9 cellular contexts compared by ENCODE assay signal in the genomic region with DNA sequence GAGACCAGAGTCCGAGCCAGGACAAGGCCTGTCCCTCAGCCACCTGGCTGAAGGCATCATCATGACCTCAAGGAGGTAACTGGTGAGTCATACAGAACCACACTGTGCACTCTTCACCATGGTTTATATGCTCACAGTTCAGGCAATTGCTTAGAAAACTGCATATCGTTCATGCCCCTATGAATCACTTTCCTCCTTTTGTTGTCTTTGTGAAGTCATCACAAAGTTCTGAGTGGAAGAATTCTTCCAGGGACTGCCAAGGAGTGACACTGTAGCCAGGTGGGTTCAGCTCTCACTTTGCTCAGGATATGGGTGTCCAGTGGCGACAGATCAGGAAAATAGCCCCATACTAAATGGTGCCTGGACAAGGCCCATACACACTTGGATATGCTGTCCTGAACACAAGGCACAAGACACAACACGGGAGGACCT.
A peak's percentile ranks its signal among the peaks of the same experiment; 100 is the strongest.
DNase-seq lines count a peak whose midpoint lies in the region; ATAC-seq and TF ChIP-seq lines count a peak whose summit lies in the region.
"Had no signal": no experiment of that assay in that cellular context is flagged by ENCODE, and none has a peak within 500 bp of the region (broad histone marks: within the 10 kb centered on the region; RNA-seq: fewer than 3 reads in every experiment).

No MANE protein-coding gene starts in this region.

- no peaks in the 10 kb centered on the region for H3K36me3 Mint-ChIP-seq in activated naive CD4-positive, alpha-beta T cell treated with anti-CD3 and anti-CD28 coated beads, Interleukin-2, amount 50 U/mL, for 24 hours
- H3K36me3 Mint-ChIP-seq in activated naive CD4-positive, alpha-beta T cell treated with anti-CD3 and anti-CD28 coated beads, Interleukin-2, amount 10 ng/mL, durations not matched to agents 7 days and 5 days, result peaks cover 10% of the 10 kb centered on the region
- H3K36me3 Mint-ChIP-seq in activated T-helper 1 cell treated with anti-CD3 and anti-CD28 coated beads, Interleukin-12 subunit alpha, Interleukin-12 subunit beta, Interleukin-2, Interleukin-4 antibody, amounts not matched to agents 30 ng/mL and 10 ng/mL and 1 ng/mL, durations not matched to agents 14 hours and 24 hours and 36 hours (ENCODE audit: low read depth), result peaks cover 20% of the 10 kb centered on the region

- DNase-seq in activated naive CD4-positive, alpha-beta T cell treated with anti-CD3 and anti-CD28 coated beads, Interleukin-2, amount 10 ng/mL, durations not matched to agents 7 days and 5 days, result no peak
- DNase-seq in activated T-helper 1 cell treated with anti-CD3 and anti-CD28 coated beads, Interleukin-12 subunit alpha, Interleukin-12 subunit beta, Interleukin-2, Interleukin-4 antibody, amounts not matched to agents 30 ng/mL and 10 ng/mL and 1 ng/mL, durations not matched to agents 14 hours and 24 hours and 36 hours (ENCODE audit: low spot score), result no peak
- DNase-seq in foreskin fibroblast (peak; percentile 90), stromal cell of bone marrow (ENCODE audit: low read depth) (peak; percentile 65), NCI-H187 treated with DMSO at 0.1 percent for 48 hours (lab: John Stamatoyannopoulos, UW) (no peak)

- no peak for TF ChIP-seq CTCF in foreskin fibroblast (IDR thresholded peaks at IDR 0.05; ENCODE audit: low read depth, low read length)

- intact Hi-C loops in activated T-helper 1 cell treated with anti-CD3 and anti-CD28 coated beads, Interleukin-12 subunit alpha, Interleukin-12 subunit beta, Interleukin-2, Interleukin-4 antibody, amounts not matched to agents 30 ng/mL and 10 ng/mL and 1 ng/mL, durations not matched to agents 14 hours and 24 hours and 36 hours (cut with micrococcal nuclease), result loop anchor here (1.0 kb wide), 1 partner anchor 9 kb away; no protein-coding TSS in a partner anchor

- ATAC-seq in HG02610 (IDR thresholded peaks at IDR 0.05; ENCODE audit: unreplicated experiment), result no peak
- no peak for ATAC-seq in GM18517 (IDR thresholded peaks at IDR 0.05; ENCODE audit: unreplicated experiment)

- no peak overlapping the region for H3K4me3 Mint-ChIP-seq in activated naive CD4-positive, alpha-beta T cell treated with anti-CD3 and anti-CD28 coated beads, Interleukin-2, amount 50 U/mL, for 24 hours
- H3K4me3 Mint-ChIP-seq in activated naive CD4-positive, alpha-beta T cell treated with anti-CD3 and anti-CD28 coated beads, Interleukin-2, amount 10 ng/mL, durations not matched to agents 7 days and 5 days, result no peak overlapping the region
- peak overlapping the region; percentile 41 for H3K4me3 Mint-ChIP-seq in activated T-helper 1 cell treated with anti-CD3 and anti-CD28 coated beads, Interleukin-12 subunit alpha, Interleukin-12 subunit beta, Interleukin-2, Interleukin-4 antibody, amounts not matched to agents 30 ng/mL and 10 ng/mL and 1 ng/mL, durations not matched to agents 14 hours and 24 hours and 36 hours

- CTCF ChIA-PET in activated naive CD4-positive, alpha-beta T cell treated with anti-CD3 and anti-CD28 coated beads, Interleukin-2, amount 10 ng/mL, durations not matched to agents 7 days and 5 days (lab: Charles Lee), result no interaction called here

- H3K27ac Mint-ChIP-seq in activated naive CD4-positive, alpha-beta T cell treated with anti-CD3 and anti-CD28 coated beads, Interleukin-2, amount 50 U/mL, for 24 hours, result peak overlapping the region; percentile 36
- no peak overlapping the region for H3K27ac Mint-ChIP-seq in activated naive CD4-positive, alpha-beta T cell treated with anti-CD3 and anti-CD28 coated beads, Interleukin-2, amount 10 ng/mL, durations not matched to agents 7 days and 5 days
- peak overlapping the region; percentile 82 for H3K27ac Mint-ChIP-seq in activated T-helper 1 cell treated with anti-CD3 and anti-CD28 coated beads, Interleukin-12 subunit alpha, Interleukin-12 subunit beta, Interleukin-2, Interleukin-4 antibody, amounts not matched to agents 30 ng/mL and 10 ng/mL and 1 ng/mL, durations not matched to agents 14 hours and 24 hours and 36 hours

- H3K4me3 ChIP-seq in foreskin fibroblast (ENCODE audit: low read depth in 1 of 2, low read length in 2 of 2), result no peak overlapping the region
- H3K4me3 ChIP-seq: BLaER1 treated with 17β-estradiol and CSF1 and Interleukin-3, amounts not matched to agents 10 nM and 100 nM had no signal

- peaks cover 3% of the 10 kb centered on the region for H3K4me1 Mint-ChIP-seq in activated naive CD4-positive, alpha-beta T cell treated with anti-CD3 and anti-CD28 coated beads, Interleukin-2, amount 50 U/mL, for 24 hours
- H3K4me1 Mint-ChIP-seq in activated naive CD4-positive, alpha-beta T cell treated with anti-CD3 and anti-CD28 coated beads, Interleukin-2, amount 10 ng/mL, durations not matched to agents 7 days and 5 days, result peaks cover 2% of the 10 kb centered on the region
- peaks cover 17% of the 10 kb centered on the region for H3K4me1 Mint-ChIP-seq in activated T-helper 1 cell treated with anti-CD3 and anti-CD28 coated beads, Interleukin-12 subunit alpha, Interleukin-12 subunit beta, Interleukin-2, Interleukin-4 antibody, amounts not matched to agents 30 ng/mL and 10 ng/mL and 1 ng/mL, durations not matched to agents 14 hours and 24 hours and 36 hours (ENCODE audit: low read depth)

- H3K27me3 Mint-ChIP-seq in activated naive CD4-positive, alpha-beta T cell treated with anti-CD3 and anti-CD28 coated beads, Interleukin-2, amount 50 U/mL, for 24 hours, result no peaks in the 10 kb centered on the region
- H3K27me3 Mint-ChIP-seq in activated naive CD4-positive, alpha-beta T cell treated with anti-CD3 and anti-CD28 coated beads, Interleukin-2, amount 10 ng/mL, durations not matched to agents 7 days and 5 days, result no peaks in the 10 kb centered on the region
- no peaks in the 10 kb centered on the region for H3K27me3 Mint-ChIP-seq in activated T-helper 1 cell treated with anti-CD3 and anti-CD28 coated beads, Interleukin-12 subunit alpha, Interleukin-12 subunit beta, Interleukin-2, Interleukin-4 antibody, amounts not matched to agents 30 ng/mL and 10 ng/mL and 1 ng/mL, durations not matched to agents 14 hours and 24 hours and 36 hours (ENCODE audit: insufficient read depth)

- H3K9me3 Mint-ChIP-seq in activated naive CD4-positive, alpha-beta T cell treated with anti-CD3 and anti-CD28 coated beads, Interleukin-2, amount 50 U/mL, for 24 hours, result no peaks in the 10 kb centered on the region
- H3K9me3 Mint-ChIP-seq in activated naive CD4-positive, alpha-beta T cell treated with anti-CD3 and anti-CD28 coated beads, Interleukin-2, amount 10 ng/mL, durations not matched to agents 7 days and 5 days, result peaks cover 3% of the 10 kb centered on the region
- H3K9me3 Mint-ChIP-seq in activated T-helper 1 cell treated with anti-CD3 and anti-CD28 coated beads, Interleukin-12 subunit alpha, Interleukin-12 subunit beta, Interleukin-2, Interleukin-4 antibody, amounts not matched to agents 30 ng/mL and 10 ng/mL and 1 ng/mL, durations not matched to agents 14 hours and 24 hours and 36 hours, result no peaks in the 10 kb centered on the region

Comparison
In these comparisons a context has a peak if more than half of its experiments do, and no peak if none do; other contexts are left out.
1. DNase-seq: peak in foreskin fibroblast (2 of 2) and stromal cell of bone marrow (single experiment); none in activated naive CD4-positive, alpha-beta T cell treated with anti-CD3 and anti-CD28 coated beads, Interleukin-2, amount 10 ng/mL, durations not matched to agents 7 days and 5 days (single experiment), activated T-helper 1 cell treated with anti-CD3 and anti-CD28 coated beads, Interleukin-12 subunit alpha, Interleukin-12 subunit beta, Interleukin-2, Interleukin-4 antibody, amounts not matched to agents 30 ng/mL and 10 ng/mL and 1 ng/mL, durations not matched to agents 14 hours and 24 hours and 36 hours (single experiment) and NCI-H187 treated with DMSO at 0.1 percent for 48 hours (single experiment).